Comparison of ENCODE assay signal across 10 cellular contexts in the genomic region with DNA sequence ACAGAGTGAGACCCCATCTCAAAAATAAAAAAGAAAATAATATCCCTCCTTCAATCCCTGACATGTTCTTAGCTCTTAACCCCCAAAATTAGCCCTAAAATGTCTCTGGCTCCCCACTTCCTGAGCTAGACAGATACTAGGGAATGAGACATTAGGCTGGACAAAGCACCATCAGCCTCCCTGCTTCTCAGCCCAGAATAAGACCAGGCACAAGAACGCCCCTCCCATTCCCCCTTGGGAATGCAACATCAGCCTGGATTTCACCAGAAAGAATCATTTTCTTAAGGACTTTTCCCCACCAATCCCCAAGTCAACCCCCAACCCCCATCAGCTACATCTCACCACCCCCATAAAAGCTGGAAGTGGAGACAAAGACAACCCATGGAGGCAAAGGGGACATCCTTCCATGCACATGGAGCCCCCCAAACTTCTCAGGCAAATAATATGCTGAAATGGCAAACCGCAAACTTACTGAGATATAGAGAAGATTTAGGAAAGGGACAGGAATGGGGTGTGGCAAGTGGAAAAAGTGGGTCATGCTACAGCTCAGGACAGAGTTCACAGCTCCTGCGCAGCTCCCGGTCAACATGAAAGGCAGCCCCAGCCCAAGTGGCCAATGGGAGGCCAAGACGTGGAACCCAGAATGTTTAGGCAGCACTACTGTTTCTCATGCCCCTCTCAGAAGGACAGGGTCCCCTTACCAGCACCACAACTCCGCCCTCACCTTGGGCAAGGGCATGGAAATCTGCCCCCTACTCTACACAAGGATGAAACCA. TPM values are rescaled to one million over a fixed set of nuclear protein-coding genes. Genes with fewer than 3 reads are reported as not detected.
DNase-seq lines count a peak whose midpoint lies in the region; ATAC-seq and TF ChIP-seq lines count a peak whose summit lies in the region.
"Had no signal": no experiment of that assay in that cellular context is flagged by ENCODE, and none has a peak within 500 bp of the region (broad histone marks: within the 10 kb centered on the region; RNA-seq: fewer than 3 reads in every experiment).

No MANE protein-coding gene starts in this region.

- DNase-seq in PC-3 = no peak
- DNase-seq in progenitor cell of endocrine pancreas (ENCODE audit: low spot score, unreplicated experiment) = no peak
- no peak for DNase-seq in HEK293T (ENCODE audit: extremely low spot score)
- no peak for DNase-seq in stimulated activated naive CD4-positive, alpha-beta T cell (lab: John Stamatoyannopoulos, UW)
- no peak for DNase-seq in SW 1271 (lab: John Stamatoyannopoulos, UW)

- H3K9me2 ChIP-seq in PC-3 (replicated peaks; ENCODE audit: low read length) = no peaks in the 10 kb centered on the region

- no peak for ATAC-seq in PC-3
- ATAC-seq in GM21367 (IDR thresholded peaks at IDR 0.05; ENCODE audit: unreplicated experiment) = no peak

- H3K4me2 ChIP-seq in PC-3 (ENCODE audit: low read length) = peak overlapping the region; percentile 91

- BruUV-seq in PC-3 (replicated peaks; lab: Mats Ljungman, UMichigan) = no TSS peak

- peak overlapping the region; percentile 94 for H3K4me3 ChIP-seq in PC-3 (ENCODE audit: low read length)
- H3K4me3 ChIP-seq in esophagus (ENCODE audit: low read depth in 1 of 2, low read length in 2 of 2) = peak overlapping the region; percentile 19 to 93

- H3K4me3 Mint-ChIP-seq in progenitor cell of endocrine pancreas (ENCODE audit: low read depth) = no peak overlapping the region

- intact Hi-C loops in PC-3 (cut with micrococcal nuclease) = no loop called here

- WGBS in esophagus, 2 donors = 49 to 52% methylated on average over 6 of the region's 6 CpGs

- H3K9ac ChIP-seq in ES-I3 (ENCODE audit: low read depth, low read length) (peak overlapping the region; percentile 8; the same call in 1 of the 2 replicates), PC-3 (ENCODE audit: low read length) (peak overlapping the region; percentile 78; the same call in 1 of the 2 replicates)

- H2AFZ ChIP-seq in PC-3 (ENCODE audit: low read length) = no peak overlapping the region

- H3K4me1 Mint-ChIP-seq in progenitor cell of endocrine pancreas (ENCODE audit: low read depth) = peaks cover 30% of the 10 kb centered on the region

- H3K36me3 ChIP-seq in ES-I3 (ENCODE audit: insufficient read depth, low read length) = peaks cover 32% of the 10 kb centered on the region
- H3K36me3 ChIP-seq in PC-3 (ENCODE audit: low read depth, low read length) = peaks cover 33% of the 10 kb centered on the region
- H3K36me3 ChIP-seq in esophagus (ENCODE audit: control insufficient read depth in 2 of 2, insufficient read depth in 2 of 2, low read length in 1 of 2) = peaks cover 21 to 30% of the 10 kb centered on the region in 2 donors

- no peaks in the 10 kb centered on the region for H3K27me3 Mint-ChIP-seq in progenitor cell of endocrine pancreas

- TF ChIP-seq CTCF in PC-3 (conservative IDR thresholded peaks at IDR 0.05; ENCODE audit: low read depth, low read length) (no peak), progenitor cell of endocrine pancreas (IDR thresholded peaks at IDR 0.05; ENCODE audit: unreplicated experiment) (no peak)

- H3K27ac ChIP-seq in PC-3 (ENCODE audit: low read length) (no peak overlapping the region), esophagus (ENCODE audit: low read depth in 2 of 2, low read length in 1 of 2) (peak overlapping the region in 1 of 2 donors; percentile 61)

- H3K9me3 ChIP-seq in ES-I3 (ENCODE audit: control insufficient read depth, insufficient read depth, low read length) (no peaks in the 10 kb centered on the region), PC-3 (ENCODE audit: low read length) (no peaks in the 10 kb centered on the region), esophagus (ENCODE audit: control insufficient read depth in 2 of 2, insufficient read depth in 1 of 2, low read depth in 1 of 2, low read length in 1 of 2) (no peaks in the 10 kb centered on the region)

- H3K36me3 Mint-ChIP-seq in progenitor cell of endocrine pancreas (ENCODE audit: insufficient read depth) = peaks cover 35% of the 10 kb centered on the region

- H3K9me3 Mint-ChIP-seq in progenitor cell of endocrine pancreas (ENCODE audit: low read depth) = no peaks in the 10 kb centered on the region

- POLR2A ChIA-PET in PC-3 (lab: Charles Lee; ENCODE audit: unreplicated experiment) (no interaction called here), HEK293T (lab: Yijun Ruan, JAX) (no interaction called here)

- peaks cover 31% of the 10 kb centered on the region for H4K20me1 ChIP-seq in PC-3 (ENCODE audit: low read length)

- CTCF ChIA-PET in PC-3 (lab: Charles Lee) = no interaction called here
- CTCF ChIA-PET in HEK293T (lab: Yijun Ruan, JAX) = no interaction called here

- H3K27ac Mint-ChIP-seq in progenitor cell of endocrine pancreas = peak overlapping the region; percentile 22

- H3K27me3 ChIP-seq in PC-3 (ENCODE audit: low read length) = no peaks in the 10 kb centered on the region
- no peaks in the 10 kb centered on the region for H3K27me3 ChIP-seq in esophagus (ENCODE audit: control insufficient read depth in 1 of 2, insufficient read depth in 2 of 2, low read length in 2 of 2)

- H3K4me1 ChIP-seq in ES-I3 (ENCODE audit: insufficient read depth, low read length) (peaks cover 30% of the 10 kb centered on the region), PC-3 (ENCODE audit: insufficient read depth, low read length) (peaks cover 27% of the 10 kb centered on the region), esophagus (ENCODE audit: control insufficient read depth in 2 of 2, insufficient read depth in 2 of 2, low read length in 1 of 2) (peaks cover 5 to 11% of the 10 kb centered on the region in 2 donors)

- no peaks in the 10 kb centered on the region for H3F3A ChIP-seq in PC-3 (ENCODE audit: low read length, unreplicated experiment)

- peaks cover 68% of the 10 kb centered on the region for H3K79me2 ChIP-seq in PC-3 (ENCODE audit: low read length)

TF ChIP-seq in HEK293T, 16 proteins besides CTCF, POLR2A, EP300 and RAD21:
- TF ChIP-seq SUZ12 (IDR thresholded peaks at IDR 0.05) (no peak), CTBP1 (IDR thresholded peaks at IDR 0.05; ENCODE audit: borderline replicate concordance) (no peak), BHLHE40 (IDR thresholded peaks at IDR 0.05; ENCODE audit: borderline replicate concordance) (no peak), FOXM1 (IDR thresholded peaks at IDR 0.05; ENCODE audit: borderline replicate concordance) (no peak)

RNA-seq across cellular contexts. Expression of a gene that starts 2.7 kb away (rescaled TPM):
- total RNA-seq in PC-3 (2014; rRNA removed) = 216 and 231 TPM in 2 replicates
- polyA plus RNA-seq in esophagus = 100 to 1,000 TPM in 1 of 2 donors, 10 to 100 TPM in 1; 79.3 to 116 TPM
- 370 and 406 TPM in 2 replicates for total RNA-seq in progenitor cell of endocrine pancreas

RNA-seq across cellular contexts. Expression of a gene that starts 31.3 kb away (rescaled TPM):
- 2.3 and 4.3 TPM in 2 replicates for total RNA-seq in PC-3 (2014; rRNA removed)
- 10 to 100 TPM; 11.6 to 19.3 TPM for polyA plus RNA-seq in esophagus
- total RNA-seq in progenitor cell of endocrine pancreas = 0.27 TPM in 1 of 2 replicates, not detected in the other
- total RNA-seq: glomerular endothelial cell, RPMI7951 had no signal

RNA-seq across cellular contexts. Expression of a gene that starts 36.4 kb away (rescaled TPM):
- total RNA-seq in PC-3 (2014; rRNA removed) (63.3 and 83.8 TPM in 2 replicates), progenitor cell of endocrine pancreas (95.9 and 96.0 TPM in 2 replicates)
- polyA plus RNA-seq in esophagus = 10 to 100 TPM; 26.3 to 41.6 TPM

RNA-seq across cellular contexts. Expression of a gene that starts 42.8 kb away (rescaled TPM):
- total RNA-seq in PC-3 (2014; rRNA removed) = 0.77 TPM in 1 of 2 replicates, not detected in the other
- under 1 TPM; 0.32 to 0.84 TPM for polyA plus RNA-seq in esophagus
- total RNA-seq in progenitor cell of endocrine pancreas = 5.0 and 5.6 TPM in 2 replicates

RNA-seq across cellular contexts. Expression of a gene that starts 48.6 kb away (rescaled TPM):
- total RNA-seq in PC-3 (2014; rRNA removed) (0.11 and 1.0 TPM in 2 replicates), progenitor cell of endocrine pancreas (21.7 and 22.3 TPM in 2 replicates)
- 1 to 10 TPM; 5.7 TPM for polyA plus RNA-seq in esophagus
